In the genomic region with DNA sequence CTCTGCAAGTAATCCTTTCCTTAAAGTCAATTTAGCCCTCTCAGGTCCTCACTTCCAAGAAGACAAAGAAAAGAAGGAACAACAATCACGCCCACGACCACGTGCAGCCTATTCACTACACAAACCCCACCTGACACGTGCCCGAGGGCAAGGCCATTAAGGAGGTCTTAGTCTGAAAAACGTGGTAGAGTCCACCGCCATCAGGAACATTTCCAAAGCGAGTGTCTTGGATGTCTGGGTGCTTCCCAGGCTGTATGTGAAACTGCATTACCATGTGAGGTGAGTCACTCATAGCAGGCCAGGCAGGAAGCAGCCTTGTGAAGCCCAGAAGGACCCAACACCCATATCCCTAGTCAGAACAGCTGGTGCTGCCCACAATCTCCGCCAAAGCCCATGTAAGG, we compare ENCODE assay signal across 10 cellular contexts. TPM values are rescaled to one million over a fixed set of nuclear protein-coding genes. Genes with fewer than 3 reads are reported as not detected.
DNase-seq lines count a peak whose midpoint lies in the region; ATAC-seq and TF ChIP-seq lines count a peak whose summit lies in the region.
"Had no signal": no experiment of that assay in that cellular context is flagged by ENCODE, and none has a peak within 500 bp of the region (broad histone marks: within the 10 kb centered on the region; RNA-seq: fewer than 3 reads in every experiment).

No MANE protein-coding gene starts in this region.

- peaks cover 32% of the 10 kb centered on the region for H3K4me1 Mint-ChIP-seq in CD8-positive, alpha-beta T cell (ENCODE audit: low read depth)
- peaks cover 27 to 59% (median 42%) of the 10 kb centered on the region in 4 donors for H3K4me1 Mint-ChIP-seq in naive thymus-derived CD8-positive, alpha-beta T cell
- H3K4me1 Mint-ChIP-seq in osteocyte (ENCODE audit: unreplicated experiment) = peaks cover 17% of the 10 kb centered on the region

- CTCF ChIA-PET in CD8-positive, alpha-beta T cell (lab: Charles Lee) = no interaction called here

- no peaks in the 10 kb centered on the region for H3K36me3 ChIP-seq in CD8-positive, alpha-beta T cell (ENCODE audit: insufficient read depth, low read length)

- no peaks in the 10 kb centered on the region for H3K9me3 ChIP-seq in CD8-positive, alpha-beta T cell (ENCODE audit: low read length)

- no peak overlapping the region for H3K27ac ChIP-seq in CD8-positive, alpha-beta T cell (ENCODE audit: low read depth, low read length)

- peaks cover 24% of the 10 kb centered on the region for H3K4me1 ChIP-seq in CD8-positive, alpha-beta T cell (ENCODE audit: insufficient read depth, low read length)

- POLR2A ChIA-PET in CD8-positive, alpha-beta T cell (lab: Charles Lee) = no interaction called here
- POLR2A ChIA-PET in naive thymus-derived CD8-positive, alpha-beta T cell (lab: Charles Lee) = no interaction called here

- H3K4me3 Mint-ChIP-seq in CD8-positive, alpha-beta T cell = no peak overlapping the region
- H3K4me3 Mint-ChIP-seq in naive thymus-derived CD8-positive, alpha-beta T cell = peak overlapping the region in 7 of 10 donors; percentile 11 to 63 (median 53)
- H3K4me3 Mint-ChIP-seq in osteocyte (ENCODE audit: unreplicated experiment) = no peak overlapping the region

- DNase-seq in CD8-positive, alpha-beta T cell = no peak
- peak; percentile 90 for DNase-seq in LHCN-M2 (ENCODE audit: low read depth)
- peak; percentile 80 to 89 for DNase-seq in cardiac fibroblast (ENCODE audit: low read depth in 2 of 2)
- no peak for DNase-seq in naive thymus-derived CD8-positive, alpha-beta T cell
- DNase-seq in osteocyte (ENCODE audit: extremely low spot score, unreplicated experiment) = no peak
- DNase-seq in stimulated activated CD4-positive, alpha-beta T cell treated with anti-CD3 and anti-CD28 coated beads, Interleukin-4, amount 100 ng/mL, for 24 hours = no peak
- DNase-seq: activated CD4-positive, alpha-beta T cell treated with anti-CD3 and anti-CD28 coated beads, Interleukin-2, amount 50 U/mL, for 1 hour; stimulated activated CD4-positive, alpha-beta T cell treated with anti-CD3 and anti-CD28 coated beads, Interleukin-2, amount 100 ng/mL, for 48 hours had no signal

- no peak for ATAC-seq in CD8-positive, alpha-beta T cell
- no peak for ATAC-seq in naive thymus-derived CD8-positive, alpha-beta T cell
- ATAC-seq in HG03095 (IDR thresholded peaks at IDR 0.05; ENCODE audit: unreplicated experiment) = no peak
- no peak for ATAC-seq in GM21619 (IDR thresholded peaks at IDR 0.05; ENCODE audit: unreplicated experiment)

- intact Hi-C loops in CD8-positive, alpha-beta T cell (cut with DNase I, micrococcal nuclease) = no loop called here

- H3K27me3 ChIP-seq in CD8-positive, alpha-beta T cell (ENCODE audit: insufficient read depth, low read length) = no peaks in the 10 kb centered on the region

- H3K36me3 Mint-ChIP-seq in CD8-positive, alpha-beta T cell = no peaks in the 10 kb centered on the region
- no peaks in the 10 kb centered on the region for H3K36me3 Mint-ChIP-seq in naive thymus-derived CD8-positive, alpha-beta T cell
- no peaks in the 10 kb centered on the region for H3K36me3 Mint-ChIP-seq in osteocyte (ENCODE audit: unreplicated experiment)

- H3K4me3 ChIP-seq in CD8-positive, alpha-beta T cell (ENCODE audit: low read depth, low read length) = no peak overlapping the region
- no peak overlapping the region for H3K4me3 ChIP-seq in cardiac fibroblast (replicated peaks in 1 of 2; ENCODE audit: low read depth in 2 of 2, low read length in 2 of 2)

- no peaks in the 10 kb centered on the region for H3K9me3 Mint-ChIP-seq in CD8-positive, alpha-beta T cell
- H3K9me3 Mint-ChIP-seq in naive thymus-derived CD8-positive, alpha-beta T cell = no peaks in the 10 kb centered on the region
- H3K9me3 Mint-ChIP-seq in osteocyte (ENCODE audit: unreplicated experiment) = no peaks in the 10 kb centered on the region

- TF ChIP-seq CTCF in CD8-positive, alpha-beta T cell (IDR thresholded peaks at IDR 0.05) = no peak
- TF ChIP-seq CTCF in cardiac fibroblast (IDR thresholded peaks at IDR 0.05; ENCODE audit: low read depth, low read length) (no peak), osteocyte (IDR thresholded peaks at IDR 0.05) (no peak)

- peaks cover 2% of the 10 kb centered on the region for H3K27me3 Mint-ChIP-seq in CD8-positive, alpha-beta T cell (ENCODE audit: low read depth)
- peaks cover 0 to 10% (median 1%) of the 10 kb centered on the region in 5 donors for H3K27me3 Mint-ChIP-seq in naive thymus-derived CD8-positive, alpha-beta T cell
- no peaks in the 10 kb centered on the region for H3K27me3 Mint-ChIP-seq in osteocyte (ENCODE audit: unreplicated experiment)

- peak overlapping the region; percentile 21 for H3K27ac Mint-ChIP-seq in CD8-positive, alpha-beta T cell
- peak overlapping the region in 9 of 10 donors; percentile 12 to 95 (median 87) for H3K27ac Mint-ChIP-seq in naive thymus-derived CD8-positive, alpha-beta T cell
- H3K27ac Mint-ChIP-seq in osteocyte (ENCODE audit: unreplicated experiment) = no peak overlapping the region

RNA-seq across cellular contexts. Expression of a gene that starts 3.2 kb away (rescaled TPM):
- total RNA-seq in CD8-positive, alpha-beta T cell = not detected
- total RNA-seq in LHCN-M2 (2014; rRNA removed) = not detected in 2 replicates
- not detected for polyA plus RNA-seq in LHCN-M2 (2012)
- total RNA-seq in naive thymus-derived CD8-positive, alpha-beta T cell = not detected
- polyA plus RNA-seq in naive thymus-derived CD8-positive, alpha-beta T cell = not detected
- total RNA-seq in osteocyte = not detected in 2 replicates

RNA-seq across cellular contexts. Expression of a gene that starts 11.5 kb away (rescaled TPM):
- not detected for total RNA-seq in CD8-positive, alpha-beta T cell
- not detected in 2 replicates for total RNA-seq in LHCN-M2 (2014; rRNA removed)
- polyA plus RNA-seq in LHCN-M2 (2012) = not detected
- not detected for total RNA-seq in naive thymus-derived CD8-positive, alpha-beta T cell
- polyA plus RNA-seq in naive thymus-derived CD8-positive, alpha-beta T cell = not detected
- not detected in 2 replicates for total RNA-seq in osteocyte

RNA-seq across cellular contexts. Expression of a gene that starts 23.4 kb away (rescaled TPM):
- not detected for total RNA-seq in CD8-positive, alpha-beta T cell
- total RNA-seq in LHCN-M2 (2014; rRNA removed) (not detected in 2 replicates), osteocyte (not detected in 2 replicates)
- polyA plus RNA-seq in LHCN-M2 (2012) = not detected
- total RNA-seq in naive thymus-derived CD8-positive, alpha-beta T cell = not detected
- polyA plus RNA-seq in naive thymus-derived CD8-positive, alpha-beta T cell = not detected

RNA-seq across cellular contexts. Expression of a gene that starts 41.4 kb away (rescaled TPM):
- total RNA-seq in CD8-positive, alpha-beta T cell = not detected
- total RNA-seq in LHCN-M2 (2014; rRNA removed) = not detected in 2 replicates
- polyA plus RNA-seq in LHCN-M2 (2012) = not detected
- not detected for total RNA-seq in naive thymus-derived CD8-positive, alpha-beta T cell
- polyA plus RNA-seq in naive thymus-derived CD8-positive, alpha-beta T cell = not detected
- total RNA-seq in osteocyte = not detected in 2 replicates

Comparison
In these comparisons a context has a peak if more than half of its experiments do, and no peak if none do; other contexts are left out.
1. DNase-seq: peak in LHCN-M2 (single experiment) and cardiac fibroblast (2 of 2); none in CD8-positive, alpha-beta T cell (0 of 7), naive thymus-derived CD8-positive, alpha-beta T cell (0 of 10), osteocyte (single experiment) and stimulated activated CD4-positive, alpha-beta T cell treated with anti-CD3 and anti-CD28 coated beads, Interleukin-4, amount 100 ng/mL, for 24 hours (single experiment).
2. H3K4me3 Mint-ChIP-seq: peak in naive thymus-derived CD8-positive, alpha-beta T cell (7 of 10); none in CD8-positive, alpha-beta T cell (single experiment) and osteocyte (single experiment).